In the genomic region with DNA sequence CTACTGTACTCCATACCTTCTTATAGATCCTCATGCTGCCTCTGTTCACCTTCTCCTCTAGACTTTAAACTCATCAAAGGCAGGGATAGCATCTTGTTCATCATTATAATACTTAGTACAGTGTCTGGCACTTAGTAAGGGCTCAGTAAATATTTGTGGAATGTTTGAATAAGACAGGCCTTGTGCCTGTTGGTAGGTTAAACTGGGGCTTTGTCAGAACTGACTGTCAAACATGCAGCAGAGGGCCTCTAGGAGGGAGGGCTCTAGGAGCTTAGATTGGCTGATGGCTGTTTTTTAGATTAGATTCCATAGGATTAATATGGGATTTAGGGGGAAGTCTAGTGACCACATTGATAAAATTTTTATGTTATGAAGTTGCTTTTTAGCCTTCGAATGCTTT, we compare ENCODE assay signal across 1 cellular context.
TF ChIP-seq lines count a peak whose summit lies in the region.

No MANE protein-coding gene starts in this region.

TF ChIP-seq in WTC11, 78 proteins besides CTCF, POLR2A, EP300 and RAD21 (continued from another document):
- TF ChIP-seq, protein P1, sequence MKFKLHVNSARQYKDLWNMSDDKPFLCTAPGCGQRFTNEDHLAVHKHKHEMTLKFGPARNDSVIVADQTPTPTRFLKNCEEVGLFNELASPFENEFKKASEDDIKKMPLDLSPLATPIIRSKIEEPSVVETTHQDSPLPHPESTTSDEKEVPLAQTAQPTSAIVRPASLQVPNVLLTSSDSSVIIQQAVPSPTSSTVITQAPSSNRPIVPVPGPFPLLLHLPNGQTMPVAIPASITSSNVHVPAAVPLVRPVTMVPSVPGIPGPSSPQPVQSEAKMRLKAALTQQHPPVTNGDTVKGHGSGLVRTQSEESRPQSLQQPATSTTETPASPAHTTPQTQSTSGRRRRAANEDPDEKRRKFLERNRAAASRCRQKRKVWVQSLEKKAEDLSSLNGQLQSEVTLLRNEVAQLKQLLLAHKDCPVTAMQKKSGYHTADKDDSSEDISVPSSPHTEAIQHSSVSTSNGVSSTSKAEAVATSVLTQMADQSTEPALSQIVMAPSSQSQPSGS (CRISPR knock-in tag; IDR thresholded peaks at IDR 0.05; ENCODE audit: borderline replicate concordance, low read depth): no peak
- TF ChIP-seq FOXJ3 (CRISPR knock-in tag; IDR thresholded peaks at IDR 0.05; ENCODE audit: borderline replicate concordance) (no peak), ZNF263 (CRISPR knock-in tag; IDR thresholded peaks at IDR 0.05; ENCODE audit: low read depth) (no peak), AFF4 (CRISPR knock-in tag; IDR thresholded peaks at IDR 0.05; ENCODE audit: borderline replicate concordance) (no peak), ZNF532 (CRISPR knock-in tag; IDR thresholded peaks at IDR 0.05; ENCODE audit: borderline replicate concordance) (no peak), ZNF396 (CRISPR knock-in tag; IDR thresholded peaks at IDR 0.05; ENCODE audit: borderline replicate concordance) (no peak), ZBTB43 (CRISPR knock-in tag; IDR thresholded peaks at IDR 0.05) (no peak), ZNF416 (CRISPR knock-in tag; IDR thresholded peaks at IDR 0.05) (no peak), TCF7 (CRISPR knock-in tag; IDR thresholded peaks at IDR 0.05; ENCODE audit: low read depth) (no peak)
- TF ChIP-seq, protein P2, sequence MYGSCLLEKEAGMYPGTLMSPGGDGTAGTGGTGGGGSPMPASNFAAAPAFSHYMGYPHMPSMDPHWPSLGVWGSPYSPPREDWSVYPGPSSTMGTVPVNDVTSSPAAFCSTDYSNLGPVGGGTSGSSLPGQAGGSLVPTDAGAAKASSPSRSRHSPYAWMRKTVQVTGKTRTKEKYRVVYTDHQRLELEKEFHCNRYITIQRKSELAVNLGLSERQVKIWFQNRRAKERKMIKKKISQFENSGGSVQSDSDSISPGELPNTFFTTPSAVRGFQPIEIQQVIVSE (CRISPR knock-in tag; IDR thresholded peaks at IDR 0.05; ENCODE audit: borderline replicate concordance): no peak
